ENCODE assay signal across 8 cellular contexts in genomic region chr3:156676467-156677119, GRCh38. TPM values are rescaled to one million over a fixed set of nuclear protein-coding genes. Genes with fewer than 3 reads are reported as not detected.
DNase-seq lines count a peak whose midpoint lies in the region; TF ChIP-seq lines count a peak whose summit lies in the region.

No MANE protein-coding gene starts in this region.

- H3K9ac ChIP-seq in colonic mucosa (ENCODE audit: low read depth in 2 of 2, low read length in 2 of 2): no peak overlapping the region

- H3F3A ChIP-seq in DOHH2 (ENCODE audit: control insufficient read depth, insufficient read depth): peaks cover 6% of the 10 kb centered on the region

- no peaks in the 10 kb centered on the region for H3K9me3 ChIP-seq in DOHH2 (ENCODE audit: control insufficient read depth, insufficient read depth, low read length)
- H3K9me3 ChIP-seq in colonic mucosa: no peaks in the 10 kb centered on the region

- H3K9me2 ChIP-seq in DOHH2 (replicated peaks; ENCODE audit: control insufficient read depth, low read length): no peaks in the 10 kb centered on the region

- H3K9me3 Mint-ChIP-seq in neural crest cell: no peaks in the 10 kb centered on the region

- H3K27me3 Mint-ChIP-seq in neural crest cell (ENCODE audit: low read depth): no peaks in the 10 kb centered on the region

- peaks cover 50% of the 10 kb centered on the region for H4K20me1 ChIP-seq in DOHH2 (ENCODE audit: control insufficient read depth, insufficient read depth, low read depth, low read length)

- H3K4me3 Mint-ChIP-seq in neural crest cell: peak overlapping the region; percentile 95

- H3K4me1 ChIP-seq in DOHH2 (ENCODE audit: control insufficient read depth, low read length) (peaks cover 64% of the 10 kb centered on the region), colonic mucosa (no peaks in the 10 kb centered on the region)

- DNase-seq in NB4 (ENCODE audit: low read depth): peak; percentile 32
- no peak for DNase-seq in colonic mucosa
- DNase-seq in neural crest cell (ENCODE audit: low read depth, low spot score): no peak
- DNase-seq in stimulated activated CD4-positive, alpha-beta T cell treated with anti-CD3 and anti-CD28 coated beads, Interleukin-15, amount 100 ng/mL, for 24 hours: no peak
- no peak for DNase-seq in NCI-H128 (lab: John Stamatoyannopoulos, UW; ENCODE audit: unreplicated experiment)
- no peak for DNase-seq in effector CD8-positive, alpha-beta T cell (lab: John Stamatoyannopoulos, UW)
- no peak for DNase-seq in HK-2 (ENCODE audit: unreplicated experiment)

- intact Hi-C loops in colonic mucosa (cut with DNase I): loop anchor here (5.0 kb wide), 1 partner anchor 124 kb away; no protein-coding TSS in a partner anchor

- peak overlapping the region; percentile 64 for H3K4me2 ChIP-seq in DOHH2 (ENCODE audit: low read length)

- peaks cover 72% of the 10 kb centered on the region for H3K79me2 ChIP-seq in DOHH2 (ENCODE audit: control insufficient read depth, low read length)

- H3K4me1 Mint-ChIP-seq in neural crest cell: peaks cover 47% of the 10 kb centered on the region

- H3K36me3 ChIP-seq in DOHH2 (ENCODE audit: control insufficient read depth, low read length) (peaks cover 71% of the 10 kb centered on the region), colonic mucosa (no peaks in the 10 kb centered on the region)

- H3K27me3 ChIP-seq in DOHH2 (ENCODE audit: control insufficient read depth, low read length) (no peaks in the 10 kb centered on the region), colonic mucosa (no peaks in the 10 kb centered on the region)

- TF ChIP-seq CTCF in DOHH2 (IDR thresholded peaks at IDR 0.05; ENCODE audit: low read depth, low read length, poor library complexity, severe bottlenecking) (no peak), NB4 (IDR thresholded peaks at IDR 0.05; ENCODE audit: low read depth, low read length) (no peak), colonic mucosa (IDR thresholded peaks at IDR 0.05) (no peak), neural crest cell (conservative IDR thresholded peaks at IDR 0.05) (no peak)

- H3K27ac ChIP-seq in DOHH2 (ENCODE audit: low read depth, low read length) (no peak overlapping the region), colonic mucosa (peak overlapping the region; percentile 99)

- peaks cover 14% of the 10 kb centered on the region for H3K36me3 Mint-ChIP-seq in neural crest cell (ENCODE audit: low read depth)

- no peak overlapping the region for H3K27ac Mint-ChIP-seq in neural crest cell (ENCODE audit: unreplicated experiment)

- TF ChIP-seq POLR2A in NB4 (IDR thresholded peaks at IDR 0.05; ENCODE audit: extremely low read depth, insufficient read length): no peak

- H3K4me3 ChIP-seq in DOHH2 (ENCODE audit: low read length) (peak overlapping the region; percentile 91), NB4 (ENCODE audit: low read depth, low read length) (peak overlapping the region; percentile 77), colonic mucosa (peak overlapping the region; percentile 90)

RNA-seq across cellular contexts. Expression of gene TIPARP, which starts 2.2 kb away (rescaled TPM):
- total RNA-seq in colonic mucosa: 10 to 100 TPM; 15.2 to 30.2 TPM
- 13.0 and 13.4 TPM in 2 replicates for total RNA-seq in neural crest cell
